In the genomic region with DNA sequence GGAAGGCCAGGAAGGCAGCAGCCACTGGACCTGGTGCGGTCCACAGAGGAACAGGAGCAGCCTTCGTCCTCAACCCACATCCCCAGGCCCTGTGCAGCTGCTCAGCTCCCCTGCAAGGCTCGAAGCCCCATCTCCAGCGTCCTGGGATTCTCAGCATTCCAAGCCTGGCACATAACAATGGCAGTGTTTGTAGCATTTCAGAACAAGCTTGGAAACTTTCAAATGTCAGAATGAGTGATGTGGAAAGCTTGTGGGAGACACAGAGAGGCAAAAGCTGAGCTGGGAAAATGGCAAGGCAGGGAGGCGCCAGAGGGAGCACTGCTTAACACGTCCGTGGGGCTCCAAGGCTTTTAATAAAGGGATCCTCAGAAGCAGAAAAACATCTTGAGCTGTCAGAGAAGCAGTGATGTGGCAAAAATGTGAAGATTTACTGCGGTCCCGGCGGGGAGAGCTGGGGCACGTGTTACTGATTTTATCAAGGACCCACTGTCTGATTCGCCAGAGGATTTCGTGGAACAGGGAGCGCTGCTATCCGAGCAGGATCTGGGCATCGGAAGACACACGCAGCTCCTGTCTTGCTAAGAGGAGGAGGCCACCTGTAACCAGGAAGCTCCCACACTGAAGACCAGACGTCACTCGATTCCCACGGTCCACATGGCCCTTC, we compare ENCODE assay signal across 15 cellular contexts. TPM values are rescaled to one million over a fixed set of nuclear protein-coding genes. Genes with fewer than 3 reads are reported as not detected.
A peak's percentile ranks its signal among the peaks of the same experiment; 100 is the strongest.
DNase-seq lines count a peak whose midpoint lies in the region; TF ChIP-seq lines count a peak whose summit lies in the region.
"Had no signal": no experiment of that assay in that cellular context is flagged by ENCODE, and none has a peak within 500 bp of the region (broad histone marks: within the 10 kb centered on the region; RNA-seq: fewer than 3 reads in every experiment).

No MANE protein-coding gene starts in this region.

- TF ChIP-seq RAD21 in neural cell (conservative IDR thresholded peaks at IDR 0.05): peak; percentile 44

- intact Hi-C loops in Caco-2 (cut with micrococcal nuclease; ENCODE audit: unreplicated experiment): no loop called here
- intact Hi-C loops in esophagus muscularis mucosa (cut with DNase I): no loop called here
- intact Hi-C loops in ovary (cut with DNase I): loop anchor here in 2 of 4 donors (5.0 kb wide), 1 partner anchor 603 kb away; no protein-coding TSS in a partner anchor

- H3F3A ChIP-seq in neural cell (ENCODE audit: insufficient read depth, low read length, poor library complexity, severe bottlenecking): no peaks in the 10 kb centered on the region

- no peaks in the 10 kb centered on the region for H3K9me2 ChIP-seq in neural cell (ENCODE audit: insufficient read depth, low read length)

- no peaks in the 10 kb centered on the region; the same call in 1 of the 2 replicates for H3K9me3 ChIP-seq in Caco-2
- no peaks in the 10 kb centered on the region for H3K9me3 ChIP-seq in esophagus muscularis mucosa
- H3K9me3 ChIP-seq in neural cell (ENCODE audit: low read length): no peaks in the 10 kb centered on the region
- H3K9me3 ChIP-seq in ovary: no peaks in the 10 kb centered on the region
- H3K9me3 ChIP-seq: lower lobe of right lung had no signal

- TF ChIP-seq POLR2A in esophagus muscularis mucosa (IDR thresholded peaks at IDR 0.05; ENCODE audit: low read depth) (no peak), ovary (IDR thresholded peaks at IDR 0.05) (no peak)

- H3K27me3 ChIP-seq in Caco-2 (replicated peaks; ENCODE audit: control insufficient read depth, insufficient read depth, low read length): no peaks in the 10 kb centered on the region
- no peaks in the 10 kb centered on the region for H3K27me3 ChIP-seq in esophagus muscularis mucosa
- no peaks in the 10 kb centered on the region for H3K27me3 ChIP-seq in neural cell (ENCODE audit: insufficient read depth, low read depth, low read length)
- no peaks in the 10 kb centered on the region for H3K27me3 ChIP-seq in ovary

- H4K20me1 ChIP-seq in neural cell (ENCODE audit: insufficient read depth): no peaks in the 10 kb centered on the region

- TF ChIP-seq EP300 in esophagus muscularis mucosa (IDR thresholded peaks at IDR 0.05) (no peak), neural cell (conservative IDR thresholded peaks at IDR 0.05; ENCODE audit: poor library complexity, severe bottlenecking) (peak; percentile 70), ovary (IDR thresholded peaks at IDR 0.05) (no peak)

- WGBS in esophagus muscularis mucosa: 34% methylated on average over 18 of the region's 20 CpGs
- WGBS in ovary, 3 donors: 74 to 77% (median 75%) methylated on average over 20 of the region's 20 CpGs

- H3K4me3 Mint-ChIP-seq in Caco-2 (ENCODE audit: unreplicated experiment): no peak overlapping the region
- H3K4me3 Mint-ChIP-seq: activated naive CD8-positive, alpha-beta T cell; B cell had no signal

- H3K27ac Mint-ChIP-seq in Caco-2 (ENCODE audit: unreplicated experiment): peak overlapping the region; percentile 55
- H3K27ac Mint-ChIP-seq: activated naive CD8-positive, alpha-beta T cell; B cell had no signal

- no peak overlapping the region for H2AFZ ChIP-seq in neural cell (ENCODE audit: low read depth, low read length)

- DNase-seq in Caco-2 (peak in 1 of 2 experiments; percentile 19), RPMI7951 (ENCODE audit: low read depth) (peak; percentile 91), esophagus muscularis mucosa (ENCODE audit: extremely low spot score) (no peak), NCI-H2107 (lab: John Stamatoyannopoulos, UW) (no peak), NCI-H1417 treated with DMSO at 0.1 percent for 48 hours (lab: John Stamatoyannopoulos, UW) (no peak), ovary (no peak), NCI-H226 (no peak)
- DNase-seq: activated CD4-positive, alpha-beta T cell treated with anti-CD3 and anti-CD28 coated beads for 4 hours; lower lobe of right lung; NCI-H1930; stimulated activated naive CD8-positive, alpha-beta T cell treated with anti-CD3 and anti-CD28 coated beads, Interleukin-15, Interleukin-2, amounts not matched to agents 100 U/mL and 50 U/mL, for 24 hours had no signal

- H3K79me2 ChIP-seq in neural cell (replicated peaks; ENCODE audit: insufficient read depth, low read length): no peaks in the 10 kb centered on the region

- peaks cover 12% of the 10 kb centered on the region for H3K4me1 ChIP-seq in Caco-2
- peaks cover 9 to 40% (median 32%) of the 10 kb centered on the region in 4 donors for H3K4me1 ChIP-seq in esophagus muscularis mucosa
- H3K4me1 ChIP-seq in ovary (ENCODE audit: insufficient read depth): peaks cover 3% of the 10 kb centered on the region

- peak overlapping the region; percentile 49 for H3K4me2 ChIP-seq in neural cell (ENCODE audit: low read length)

- no peaks in the 10 kb centered on the region for H3K9me3 Mint-ChIP-seq in Caco-2 (ENCODE audit: unreplicated experiment)

- POLR2A ChIA-PET in Caco-2 (lab: Charles Lee): interaction anchor here (0.6 to 0.8 kb wide), 2 partner anchors 237 to 479 kb away, joined by 3 to 8 read pairs; a partner anchor contains a TSS

- peak overlapping the region; percentile 57 for H3K9ac ChIP-seq in neural cell (ENCODE audit: low read length)

- H3K36me3 Mint-ChIP-seq in Caco-2 (ENCODE audit: insufficient read depth, unreplicated experiment): no peaks in the 10 kb centered on the region
- H3K36me3 Mint-ChIP-seq: activated naive CD8-positive, alpha-beta T cell had no signal

- H3K4me3 ChIP-seq in Caco-2 (ENCODE audit: low read depth, low read length) (no peak overlapping the region), esophagus muscularis mucosa (no peak overlapping the region), neural cell (ENCODE audit: low read length) (peak overlapping the region; percentile 52), ovary (no peak overlapping the region)
- H3K4me3 ChIP-seq: lower lobe of right lung had no signal

- CTCF ChIA-PET in Caco-2 (lab: Charles Lee): interaction anchor here (1.2 to 1.4 kb wide), 2 partner anchors 133 to 374 kb away, joined by 3 to 5 read pairs; no protein-coding TSS in a partner anchor

- H3K36me3 ChIP-seq in Caco-2 (ENCODE audit: control insufficient read depth, insufficient read depth, low read length) (no peaks in the 10 kb centered on the region), esophagus muscularis mucosa (no peaks in the 10 kb centered on the region), neural cell (ENCODE audit: insufficient read depth, low read length) (no peaks in the 10 kb centered on the region), ovary (no peaks in the 10 kb centered on the region)
- H3K36me3 ChIP-seq: lower lobe of right lung had no signal

- no peaks in the 10 kb centered on the region for H3K27me3 Mint-ChIP-seq in Caco-2 (ENCODE audit: insufficient read depth, unreplicated experiment)

- H3K27ac ChIP-seq in esophagus muscularis mucosa (replicated peaks in 1 of 4): peak overlapping the region; percentile 62 to 76 (median 71)
- H3K27ac ChIP-seq in neural cell (ENCODE audit: low read length): peak overlapping the region; percentile 88
- no peak overlapping the region for H3K27ac ChIP-seq in ovary
- H3K27ac ChIP-seq: lower lobe of right lung, RWPE1 had no signal

- H3K4me1 Mint-ChIP-seq in Caco-2 (ENCODE audit: low read depth, unreplicated experiment): peaks cover 25% of the 10 kb centered on the region

- BruUV-seq in Caco-2 (replicated peaks; lab: Mats Ljungman, UMichigan): no TSS peak

- TF ChIP-seq CTCF in Caco-2 (IDR thresholded peaks at IDR 0.05; ENCODE audit: insufficient read depth in 1 of 2, low read depth in 1 of 2, low read length in 1 of 2, severe bottlenecking in 1 of 2, unreplicated experiment in 1 of 2) (no peak), esophagus muscularis mucosa (IDR thresholded peaks at IDR 0.05) (no peak), neural cell (IDR thresholded peaks at IDR 0.05; ENCODE audit: poor library complexity, severe bottlenecking) (peak; percentile 56), ovary (IDR thresholded peaks at IDR 0.05) (no peak)

TF ChIP-seq in neural cell, 6 proteins besides CTCF, POLR2A, EP300 and RAD21:
- TF ChIP-seq, protein P1, sequence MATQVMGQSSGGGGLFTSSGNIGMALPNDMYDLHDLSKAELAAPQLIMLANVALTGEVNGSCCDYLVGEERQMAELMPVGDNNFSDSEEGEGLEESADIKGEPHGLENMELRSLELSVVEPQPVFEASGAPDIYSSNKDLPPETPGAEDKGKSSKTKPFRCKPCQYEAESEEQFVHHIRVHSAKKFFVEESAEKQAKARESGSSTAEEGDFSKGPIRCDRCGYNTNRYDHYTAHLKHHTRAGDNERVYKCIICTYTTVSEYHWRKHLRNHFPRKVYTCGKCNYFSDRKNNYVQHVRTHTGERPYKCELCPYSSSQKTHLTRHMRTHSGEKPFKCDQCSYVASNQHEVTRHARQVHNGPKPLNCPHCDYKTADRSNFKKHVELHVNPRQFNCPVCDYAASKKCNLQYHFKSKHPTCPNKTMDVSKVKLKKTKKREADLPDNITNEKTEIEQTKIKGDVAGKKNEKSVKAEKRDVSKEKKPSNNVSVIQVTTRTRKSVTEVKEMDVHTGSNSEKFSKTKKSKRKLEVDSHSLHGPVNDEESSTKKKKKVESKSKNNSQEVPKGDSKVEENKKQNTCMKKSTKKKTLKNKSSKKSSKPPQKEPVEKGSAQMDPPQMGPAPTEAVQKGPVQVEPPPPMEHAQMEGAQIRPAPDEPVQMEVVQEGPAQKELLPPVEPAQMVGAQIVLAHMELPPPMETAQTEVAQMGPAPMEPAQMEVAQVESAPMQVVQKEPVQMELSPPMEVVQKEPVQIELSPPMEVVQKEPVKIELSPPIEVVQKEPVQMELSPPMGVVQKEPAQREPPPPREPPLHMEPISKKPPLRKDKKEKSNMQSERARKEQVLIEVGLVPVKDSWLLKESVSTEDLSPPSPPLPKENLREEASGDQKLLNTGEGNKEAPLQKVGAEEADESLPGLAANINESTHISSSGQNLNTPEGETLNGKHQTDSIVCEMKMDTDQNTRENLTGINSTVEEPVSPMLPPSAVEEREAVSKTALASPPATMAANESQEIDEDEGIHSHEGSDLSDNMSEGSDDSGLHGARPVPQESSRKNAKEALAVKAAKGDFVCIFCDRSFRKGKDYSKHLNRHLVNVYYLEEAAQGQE (IDR thresholded peaks at IDR 0.05; ENCODE audit: borderline replicate concordance): peak; percentile 97
- TF ChIP-seq SMC3 (conservative IDR thresholded peaks at IDR 0.05; ENCODE audit: poor library complexity) (peak; percentile 51), POLR2AphosphoS5 (IDR thresholded peaks at IDR 0.05) (peak; percentile 64), EZH2 (IDR thresholded peaks at IDR 0.05; ENCODE audit: borderline replicate concordance, insufficient read depth, low read length, poor library complexity, severe bottlenecking) (no peak)

RNA-seq across cellular contexts. Expression of a gene that starts 38.1 kb away (rescaled TPM):
- 131 and 137 TPM in 2 replicates for total RNA-seq in Caco-2 (2022)
- total RNA-seq in RPMI7951 (2014; rRNA removed; shearing (Covaris generic)): 68.8 and 74.9 TPM in 2 replicates
- 10 to 100 TPM; 59.7 to 94.3 (median 86.3) TPM for total RNA-seq in esophagus muscularis mucosa
- 170 and 175 TPM in 2 replicates for polyA plus RNA-seq in neural cell
- polyA minus RNA-seq in neural cell: 176 and 197 TPM in 2 replicates
- 100 to 1,000 TPM; 104 to 153 (median 118) TPM for total RNA-seq in ovary
- 100 to 1,000 TPM; 120 to 124 TPM for polyA plus RNA-seq in ovary

Comparison
In these comparisons a context has a peak if more than half of its experiments do, and no peak if none do; other contexts are left out.
1. H3K27ac ChIP-seq: peak in esophagus muscularis mucosa (4 of 4) and neural cell (single experiment); none in ovary (0 of 2).